14 cellular contexts compared by ENCODE assay signal in genomic region chr1:147292012-147292411, GRCh38. TPM values are rescaled to one million over a fixed set of nuclear protein-coding genes. Genes with fewer than 3 reads are reported as not detected.
DNase-seq lines count a peak whose midpoint lies in the region; ATAC-seq and TF ChIP-seq lines count a peak whose summit lies in the region.
"Had no signal": no experiment of that assay in that cellular context is flagged by ENCODE, and none has a peak within 500 bp of the region (broad histone marks: within the 10 kb centered on the region; RNA-seq: fewer than 3 reads in every experiment).

No MANE protein-coding gene starts in this region.

- POLR2A ChIA-PET in activated CD4-positive, alpha-beta memory T cell treated with anti-CD3 and anti-CD28 coated beads for 36 hours (lab: Charles Lee), result no interaction called here
- POLR2A ChIA-PET in activated CD4-positive, alpha-beta memory T cell treated with anti-CD3 and anti-CD28 coated beads, Interleukin-2, amount 10 ng/mL, durations not matched to agents 7 days and 5 days (lab: Charles Lee), result no interaction called here
- POLR2A ChIA-PET in RWPE1 (lab: Yijun Ruan, JAX; ENCODE audit: low non-redundant PET), result no interaction called here
- POLR2A ChIA-PET in GM10248 (lab: Yijun Ruan, JAX), result no interaction called here

- H3K9me3 Mint-ChIP-seq in activated CD4-positive, alpha-beta memory T cell treated with anti-CD3 and anti-CD28 coated beads for 36 hours, result no peaks in the 10 kb centered on the region
- H3K9me3 Mint-ChIP-seq in activated CD4-positive, alpha-beta memory T cell treated with anti-CD3 and anti-CD28 coated beads, Interleukin-2, amount 10 ng/mL, durations not matched to agents 7 days and 5 days, result peaks cover 5% of the 10 kb centered on the region
- no peaks in the 10 kb centered on the region for H3K9me3 Mint-ChIP-seq in stimulated activated effector memory CD8-positive, alpha-beta T cell treated with anti-CD3 and anti-CD28 coated beads, Interleukin-12 subunit alpha, Interleukin-12 subunit beta, amount 100 ng/mL, for 72 hours

- H3K27me3 ChIP-seq in fibroblast of lung (ENCODE audit: control insufficient read depth, insufficient read depth, low read length), result no peaks in the 10 kb centered on the region
- H3K27me3 ChIP-seq: MG63 had no signal

- no peaks in the 10 kb centered on the region for H3K36me3 ChIP-seq in fibroblast of lung (ENCODE audit: control insufficient read depth, insufficient read depth, low read length)

- H3K4me1 Mint-ChIP-seq in activated CD4-positive, alpha-beta memory T cell treated with anti-CD3 and anti-CD28 coated beads for 36 hours (ENCODE audit: low read depth), result peaks cover 17% of the 10 kb centered on the region
- H3K4me1 Mint-ChIP-seq in activated CD4-positive, alpha-beta memory T cell treated with anti-CD3 and anti-CD28 coated beads, Interleukin-2, amount 10 ng/mL, durations not matched to agents 7 days and 5 days, result peaks cover 15% of the 10 kb centered on the region
- peaks cover 13% of the 10 kb centered on the region for H3K4me1 Mint-ChIP-seq in stimulated activated effector memory CD8-positive, alpha-beta T cell treated with anti-CD3 and anti-CD28 coated beads, Interleukin-12 subunit alpha, Interleukin-12 subunit beta, amount 100 ng/mL, for 72 hours

- peak overlapping the region in 1 of 4 experiments; percentile 31 for H3K4me3 ChIP-seq in fibroblast of lung (replicated peaks in 1 of 4; ENCODE audit: control extremely low read depth in 1 of 4, insufficient read depth in 1 of 4, low read depth in 3 of 4, low read length in 4 of 4)
- H3K4me3 ChIP-seq: MG63 had no signal

- H4K20me1 ChIP-seq in fibroblast of lung (ENCODE audit: control insufficient read depth, extremely low read depth, insufficient read depth, low read length), result no peaks in the 10 kb centered on the region

- peak overlapping the region; percentile 72 for H3K4me2 ChIP-seq in fibroblast of lung (ENCODE audit: extremely low read depth, insufficient read depth, low read length)

- H3K9ac ChIP-seq in fibroblast of lung (ENCODE audit: insufficient read depth, low read length), result peak overlapping the region; percentile 51

- H3K4me3 Mint-ChIP-seq in activated CD4-positive, alpha-beta memory T cell treated with anti-CD3 and anti-CD28 coated beads for 36 hours, result no peak overlapping the region
- no peak overlapping the region for H3K4me3 Mint-ChIP-seq in activated CD4-positive, alpha-beta memory T cell treated with anti-CD3 and anti-CD28 coated beads, Interleukin-2, amount 10 ng/mL, durations not matched to agents 7 days and 5 days
- H3K4me3 Mint-ChIP-seq in stimulated activated effector memory CD8-positive, alpha-beta T cell treated with anti-CD3 and anti-CD28 coated beads, Interleukin-12 subunit alpha, Interleukin-12 subunit beta, amount 100 ng/mL, for 72 hours, result no peak overlapping the region
- H3K4me3 Mint-ChIP-seq: naive thymus-derived CD8-positive, alpha-beta T cell; T-helper 1 cell treated with Interleukin-12 subunit alpha and Interleukin-12 subunit beta and Interleukin-4 antibody, amounts not matched to agents 30 μg/mL and 1 μg/mL, for 36 hours had no signal

- no peaks in the 10 kb centered on the region for H3K79me2 ChIP-seq in fibroblast of lung (ENCODE audit: control insufficient read depth, insufficient read depth, low read length)

- no peaks in the 10 kb centered on the region for H3K27me3 Mint-ChIP-seq in activated CD4-positive, alpha-beta memory T cell treated with anti-CD3 and anti-CD28 coated beads for 36 hours
- H3K27me3 Mint-ChIP-seq in activated CD4-positive, alpha-beta memory T cell treated with anti-CD3 and anti-CD28 coated beads, Interleukin-2, amount 10 ng/mL, durations not matched to agents 7 days and 5 days, result no peaks in the 10 kb centered on the region
- H3K27me3 Mint-ChIP-seq: naive thymus-derived CD8-positive, alpha-beta T cell had no signal

- ATAC-seq in stimulated activated effector memory CD8-positive, alpha-beta T cell treated with anti-CD3 and anti-CD28 coated beads, Interleukin-12 subunit alpha, Interleukin-12 subunit beta, amount 100 ng/mL, for 72 hours, result peak; percentile 90
- ATAC-seq: naive thymus-derived CD8-positive, alpha-beta T cell had no signal

- H3K27ac Mint-ChIP-seq in activated CD4-positive, alpha-beta memory T cell treated with anti-CD3 and anti-CD28 coated beads for 36 hours, result peak overlapping the region; percentile 63
- H3K27ac Mint-ChIP-seq in activated CD4-positive, alpha-beta memory T cell treated with anti-CD3 and anti-CD28 coated beads, Interleukin-2, amount 10 ng/mL, durations not matched to agents 7 days and 5 days, result no peak overlapping the region
- peak overlapping the region; percentile 29 for H3K27ac Mint-ChIP-seq in stimulated activated effector memory CD8-positive, alpha-beta T cell treated with anti-CD3 and anti-CD28 coated beads, Interleukin-12 subunit alpha, Interleukin-12 subunit beta, amount 100 ng/mL, for 72 hours
- H3K27ac Mint-ChIP-seq: naive thymus-derived CD8-positive, alpha-beta T cell; T-helper 1 cell treated with Interleukin-12 subunit alpha and Interleukin-12 subunit beta and Interleukin-4 antibody, amounts not matched to agents 30 μg/mL and 1 μg/mL, for 36 hours had no signal

- H3K27ac ChIP-seq in RWPE1, result no peak overlapping the region
- H3K27ac ChIP-seq in fibroblast of lung (ENCODE audit: insufficient read depth, low read length), result peak overlapping the region; percentile 98

- H2AFZ ChIP-seq in fibroblast of lung (ENCODE audit: low read length), result no peak overlapping the region

- H3K36me3 Mint-ChIP-seq in activated CD4-positive, alpha-beta memory T cell treated with anti-CD3 and anti-CD28 coated beads for 36 hours, result peaks cover 95% of the 10 kb centered on the region
- H3K36me3 Mint-ChIP-seq in activated CD4-positive, alpha-beta memory T cell treated with anti-CD3 and anti-CD28 coated beads, Interleukin-2, amount 10 ng/mL, durations not matched to agents 7 days and 5 days (ENCODE audit: low read depth), result peaks cover 99% of the 10 kb centered on the region
- no peaks in the 10 kb centered on the region for H3K36me3 Mint-ChIP-seq in stimulated activated effector memory CD8-positive, alpha-beta T cell treated with anti-CD3 and anti-CD28 coated beads, Interleukin-12 subunit alpha, Interleukin-12 subunit beta, amount 100 ng/mL, for 72 hours

- no peaks in the 10 kb centered on the region for H3K9me3 ChIP-seq in fibroblast of lung (ENCODE audit: control insufficient read depth, insufficient read depth, low read depth, low read length)

- H3K4me1 ChIP-seq in fibroblast of lung (ENCODE audit: control insufficient read depth, extremely low read depth, insufficient read depth, low read length), result peaks cover 7% of the 10 kb centered on the region

- intact Hi-C loops in activated CD4-positive, alpha-beta memory T cell treated with anti-CD3 and anti-CD28 coated beads for 36 hours (cut with micrococcal nuclease), result no loop called here

- no peak for DNase-seq in activated CD4-positive, alpha-beta memory T cell treated with anti-CD3 and anti-CD28 coated beads for 36 hours
- DNase-seq in activated CD4-positive, alpha-beta memory T cell treated with anti-CD3 and anti-CD28 coated beads, Interleukin-2, amount 10 ng/mL, durations not matched to agents 7 days and 5 days, result no peak
- peak; percentile 45 for DNase-seq in RWPE1 (ENCODE audit: low spot score)
- peak; percentile 89 to 90 for DNase-seq in fibroblast of lung (ENCODE audit: low read depth in 2 of 2)
- no peak for DNase-seq in stimulated activated effector memory CD8-positive, alpha-beta T cell treated with anti-CD3 and anti-CD28 coated beads, Interleukin-12 subunit alpha, Interleukin-12 subunit beta, amount 100 ng/mL, for 72 hours (ENCODE audit: low spot score in 2 of 2)
- DNase-seq in GM10248 (ENCODE audit: extremely low spot score), result no peak
- no peak for DNase-seq in epidermal melanocyte (ENCODE audit: insufficient read length, low spot score)
- DNase-seq in DMS53 treated with DMSO at 0.1 percent for 48 hours (lab: John Stamatoyannopoulos, UW; ENCODE audit: unreplicated experiment), result no peak
- DNase-seq: activated CD8-positive, alpha-beta memory T cell treated with anti-CD3 and anti-CD28 coated beads, Interleukin-2, amount 50 U/mL, for 48 hours; AML-193; naive thymus-derived CD8-positive, alpha-beta T cell; NCI-H524 treated with DMSO at 0.1 percent for 48 hours had no signal

- CTCF ChIA-PET in activated CD4-positive, alpha-beta memory T cell treated with anti-CD3 and anti-CD28 coated beads for 36 hours (lab: Charles Lee), result no interaction called here
- CTCF ChIA-PET in activated CD4-positive, alpha-beta memory T cell treated with anti-CD3 and anti-CD28 coated beads, Interleukin-2, amount 10 ng/mL, durations not matched to agents 7 days and 5 days (lab: Charles Lee), result interaction anchor here (1.5 kb wide), 1 partner anchor 17 kb away, joined by 3 read pairs; no protein-coding TSS in a partner anchor
- CTCF ChIA-PET in RWPE1 (lab: Yijun Ruan, JAX), result no interaction called here
- CTCF ChIA-PET in GM10248 (lab: Yijun Ruan, JAX), result no interaction called here

- TF ChIP-seq CTCF in RWPE1 (conservative IDR thresholded peaks at IDR 0.05; ENCODE audit: low read depth) (no peak), fibroblast of lung (conservative IDR thresholded peaks at IDR 0.05 in 1 of 2, IDR thresholded peaks at IDR 0.05 in 1 of 2; ENCODE audit: low read depth in 1 of 2, low read length in 2 of 2) (no peak), GM10248 (IDR thresholded peaks at IDR 0.05; ENCODE audit: control extremely low read depth, extremely low read depth, low read depth, missing control alignments) (no peak)

RNA-seq across cellular contexts. Expression of gene CHD1L, which starts 49.5 kb away (rescaled TPM):
- 10 to 100 TPM; 71.2 to 72.0 TPM for total RNA-seq in activated CD4-positive, alpha-beta memory T cell treated with anti-CD3 and anti-CD28 coated beads for 36 hours
- 10 to 100 TPM; 70.0 to 70.9 TPM for total RNA-seq in activated CD4-positive, alpha-beta memory T cell treated with anti-CD3 and anti-CD28 coated beads, Interleukin-2, amount 10 ng/mL, durations not matched to agents 7 days and 5 days
- 36.0 and 44.2 TPM in 2 replicates for total RNA-seq in fibroblast of lung
- polyA plus RNA-seq in fibroblast of lung, result 34.4 and 35.5 TPM in 2 replicates
- 26.7 and 28.8 TPM in 2 replicates for polyA plus RNA-seq in fibroblast of lung (2012)
- 3.7 and 6.4 TPM in 2 replicates for polyA minus RNA-seq in fibroblast of lung (ENCODE audit: low replicate concordance)

Comparison
In these comparisons a context has a peak if more than half of its experiments do, and no peak if none do; other contexts are left out.
1. DNase-seq: peak in RWPE1 (single experiment) and fibroblast of lung (2 of 2); none in activated CD4-positive, alpha-beta memory T cell treated with anti-CD3 and anti-CD28 coated beads for 36 hours (single experiment), activated CD4-positive, alpha-beta memory T cell treated with anti-CD3 and anti-CD28 coated beads, Interleukin-2, amount 10 ng/mL, durations not matched to agents 7 days and 5 days (single experiment), stimulated activated effector memory CD8-positive, alpha-beta T cell treated with anti-CD3 and anti-CD28 coated beads, Interleukin-12 subunit alpha, Interleukin-12 subunit beta, amount 100 ng/mL, for 72 hours (0 of 2), GM10248 (single experiment), epidermal melanocyte (single experiment) and DMS53 treated with DMSO at 0.1 percent for 48 hours (single experiment).